Comparison of ENCODE assay signal across 12 cellular contexts in genomic region chr9:106799146-106799545, GRCh38.
DNase-seq lines count a peak whose midpoint lies in the region; ATAC-seq and TF ChIP-seq lines count a peak whose summit lies in the region.
"Had no signal": no experiment of that assay in that cellular context is flagged by ENCODE, and none has a peak within 500 bp of the region (broad histone marks: within the 10 kb centered on the region; RNA-seq: fewer than 3 reads in every experiment).

No MANE protein-coding gene starts in this region.

- ATAC-seq in sciatic nerve (peak; percentile 88), GM21529 (IDR thresholded peaks at IDR 0.05; ENCODE audit: unreplicated experiment) (no peak), HG02970 (IDR thresholded peaks at IDR 0.05; ENCODE audit: low FRiP score, unreplicated experiment) (no peak), HG03442 (IDR thresholded peaks at IDR 0.05; ENCODE audit: unreplicated experiment) (no peak)
- ATAC-seq: left ventricle myocardium superior had no signal

- intact Hi-C loops in sciatic nerve (cut with DNase I), result no loop called here

- peak; percentile 79 for DNase-seq in GM04503 (ENCODE audit: low read depth)
- DNase-seq in SW480 (ENCODE audit: low spot score), result peak; percentile 6
- DNase-seq in foreskin fibroblast, result peak; percentile 78 to 87
- DNase-seq in sciatic nerve (ENCODE audit: low spot score), result no peak
- no peak for DNase-seq in stimulated activated CD8-positive, alpha-beta memory T cell treated with anti-CD3 and anti-CD28 coated beads, Interleukin-4, amount 100 ng/mL, for 48 hours
- DNase-seq: DMS153, left ventricle myocardium superior, NCI-H2029 treated with DMSO at 0.1 percent for 48 hours, right cardiac atrium had no signal

- no peak overlapping the region for H3K4me3 ChIP-seq in foreskin fibroblast (ENCODE audit: low read depth in 1 of 2, low read length in 2 of 2)

- TF ChIP-seq CTCF in foreskin fibroblast (IDR thresholded peaks at IDR 0.05; ENCODE audit: low read depth, low read length), result no peak

Comparison
In these comparisons a context has a peak if more than half of its experiments do, and no peak if none do; other contexts are left out.
1. DNase-seq: peak in GM04503 (single experiment), SW480 (single experiment) and foreskin fibroblast (2 of 2); none in sciatic nerve (single experiment) and stimulated activated CD8-positive, alpha-beta memory T cell treated with anti-CD3 and anti-CD28 coated beads, Interleukin-4, amount 100 ng/mL, for 48 hours (single experiment).